In the genomic region with DNA sequence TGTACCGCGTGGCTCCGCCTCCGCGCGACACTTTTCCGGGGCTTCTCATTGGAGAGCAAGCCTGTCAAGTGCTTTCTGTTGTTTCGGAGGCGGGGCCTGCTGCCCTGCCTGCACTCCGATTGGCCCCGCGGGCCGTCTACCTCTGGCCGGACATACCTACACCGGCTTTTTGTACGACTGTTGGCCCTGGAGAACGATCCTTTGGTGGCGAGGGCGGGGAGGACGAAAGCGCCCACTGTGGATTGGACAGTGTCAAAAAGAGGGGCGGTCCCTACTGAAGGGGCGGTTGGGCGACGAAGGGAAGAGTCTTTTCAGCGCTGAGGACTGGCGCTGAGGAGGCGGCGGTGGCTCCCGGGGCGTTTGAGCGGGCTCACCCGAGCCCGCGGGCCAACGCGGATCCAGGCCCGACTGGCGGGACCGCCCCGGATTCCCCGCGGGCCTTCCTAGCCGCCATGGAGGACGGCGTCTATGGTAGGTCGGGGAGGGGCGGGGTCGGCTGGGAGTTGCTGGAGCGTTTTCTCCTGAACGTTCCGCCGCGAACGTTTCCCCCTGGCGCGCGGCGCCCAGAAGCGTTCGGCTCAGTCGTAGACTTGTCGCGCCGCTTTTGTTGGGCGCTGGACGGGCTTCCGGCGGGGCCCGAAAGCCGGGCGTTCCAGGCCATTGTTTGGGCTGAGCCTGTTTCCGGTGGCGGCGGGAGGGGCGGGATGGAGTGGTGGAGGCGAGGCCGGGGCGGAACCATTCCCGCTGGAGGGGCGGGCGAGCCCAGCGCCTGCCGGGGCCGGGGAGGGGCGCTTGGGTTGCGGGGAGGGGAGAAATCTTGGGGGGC, we compare ENCODE assay signal across 1 cellular context.
TF ChIP-seq lines count a peak whose summit lies in the region.

A gene with protein sequence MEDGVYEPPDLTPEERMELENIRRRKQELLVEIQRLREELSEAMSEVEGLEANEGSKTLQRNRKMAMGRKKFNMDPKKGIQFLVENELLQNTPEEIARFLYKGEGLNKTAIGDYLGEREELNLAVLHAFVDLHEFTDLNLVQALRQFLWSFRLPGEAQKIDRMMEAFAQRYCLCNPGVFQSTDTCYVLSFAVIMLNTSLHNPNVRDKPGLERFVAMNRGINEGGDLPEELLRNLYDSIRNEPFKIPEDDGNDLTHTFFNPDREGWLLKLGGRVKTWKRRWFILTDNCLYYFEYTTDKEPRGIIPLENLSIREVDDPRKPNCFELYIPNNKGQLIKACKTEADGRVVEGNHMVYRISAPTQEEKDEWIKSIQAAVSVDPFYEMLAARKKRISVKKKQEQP (plus strand): TSS at position 314 of the 826 bp plus-strand sequence. CDS start 139 bp downstream, at position 453.

TF ChIP-seq in K562, 482 proteins besides CTCF, POLR2A, EP300 and RAD21 (continued from another document and continues in another):
- TF ChIP-seq, protein P1, sequence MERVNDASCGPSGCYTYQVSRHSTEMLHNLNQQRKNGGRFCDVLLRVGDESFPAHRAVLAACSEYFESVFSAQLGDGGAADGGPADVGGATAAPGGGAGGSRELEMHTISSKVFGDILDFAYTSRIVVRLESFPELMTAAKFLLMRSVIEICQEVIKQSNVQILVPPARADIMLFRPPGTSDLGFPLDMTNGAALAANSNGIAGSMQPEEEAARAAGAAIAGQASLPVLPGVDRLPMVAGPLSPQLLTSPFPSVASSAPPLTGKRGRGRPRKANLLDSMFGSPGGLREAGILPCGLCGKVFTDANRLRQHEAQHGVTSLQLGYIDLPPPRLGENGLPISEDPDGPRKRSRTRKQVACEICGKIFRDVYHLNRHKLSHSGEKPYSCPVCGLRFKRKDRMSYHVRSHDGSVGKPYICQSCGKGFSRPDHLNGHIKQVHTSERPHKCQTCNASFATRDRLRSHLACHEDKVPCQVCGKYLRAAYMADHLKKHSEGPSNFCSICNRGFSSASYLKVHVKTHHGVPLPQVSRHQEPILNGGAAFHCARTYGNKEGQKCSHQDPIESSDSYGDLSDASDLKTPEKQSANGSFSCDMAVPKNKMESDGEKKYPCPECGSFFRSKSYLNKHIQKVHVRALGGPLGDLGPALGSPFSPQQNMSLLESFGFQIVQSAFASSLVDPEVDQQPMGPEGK (CRISPR knock-in tag; IDR thresholded peaks at IDR 0.05; ENCODE audit: borderline replicate concordance), result no peak
- TF ChIP-seq ZNF584 (CRISPR knock-in tag; IDR thresholded peaks at IDR 0.05; ENCODE audit: low read depth) (no peak), ZNF79 (CRISPR knock-in tag; IDR thresholded peaks at IDR 0.05; ENCODE audit: low read depth) (no peak), HNRNPUL1 (IDR thresholded peaks at IDR 0.05; ENCODE audit: low read length) (no peak), KDM4B (IDR thresholded peaks at IDR 0.05; ENCODE audit: borderline replicate concordance in 2 of 2, low read depth in 1 of 2) (no peak; a peak in 1 of 4 replicates), SREBF1 (IDR thresholded peaks at IDR 0.05; ENCODE audit: borderline replicate concordance, low read depth, low read length) (no peak), YBX1 (IDR thresholded peaks at IDR 0.05) (no peak), ZNF324 (CRISPR knock-in tag; IDR thresholded peaks at IDR 0.05) (0 out of 2 replicates have a peak, but pooled peaks have one; percentile 21), NBN (IDR thresholded peaks at IDR 0.05; ENCODE audit: low read depth) (no peak), BCL6 (CRISPR knock-in tag; IDR thresholded peaks at IDR 0.05) (no peak), CHCHD3 (CRISPR knock-in tag; IDR thresholded peaks at IDR 0.05) (no peak), OTX1 (CRISPR knock-in tag; IDR thresholded peaks at IDR 0.05) (peak; percentile 81; the same call in 1 of the 2 replicates), DMBX1 (CRISPR knock-in tag; IDR thresholded peaks at IDR 0.05; ENCODE audit: borderline replicate concordance) (peak; percentile 37; the same call in 1 of the 2 replicates), PHTF2 (CRISPR knock-in tag; IDR thresholded peaks at IDR 0.05) (no peak), RBFOX2 (IDR thresholded peaks at IDR 0.05; ENCODE audit: low read depth, low read length) (peak; percentile 98), ZNF175 (CRISPR knock-in tag; IDR thresholded peaks at IDR 0.05; ENCODE audit: low read depth) (no peak), JUN (IDR thresholded peaks at IDR 0.05; ENCODE audit: borderline replicate concordance, low read depth, low read length) (no peak), JUN (CRISPR knock-in tag; IDR thresholded peaks at IDR 0.05; ENCODE audit: borderline replicate concordance) (no peak), EWSR1 (IDR thresholded peaks at IDR 0.05; ENCODE audit: borderline replicate concordance, low read depth, partially characterized antibody) (no peak), KLF13 (tag; IDR thresholded peaks at IDR 0.05; ENCODE audit: borderline replicate concordance, low read depth) (peak; percentile 67; the same call in 1 of the 2 replicates), ZNF696 (CRISPR knock-in tag; conservative IDR thresholded peaks at IDR 0.05) (no peak)
- TF ChIP-seq, protein P2, sequence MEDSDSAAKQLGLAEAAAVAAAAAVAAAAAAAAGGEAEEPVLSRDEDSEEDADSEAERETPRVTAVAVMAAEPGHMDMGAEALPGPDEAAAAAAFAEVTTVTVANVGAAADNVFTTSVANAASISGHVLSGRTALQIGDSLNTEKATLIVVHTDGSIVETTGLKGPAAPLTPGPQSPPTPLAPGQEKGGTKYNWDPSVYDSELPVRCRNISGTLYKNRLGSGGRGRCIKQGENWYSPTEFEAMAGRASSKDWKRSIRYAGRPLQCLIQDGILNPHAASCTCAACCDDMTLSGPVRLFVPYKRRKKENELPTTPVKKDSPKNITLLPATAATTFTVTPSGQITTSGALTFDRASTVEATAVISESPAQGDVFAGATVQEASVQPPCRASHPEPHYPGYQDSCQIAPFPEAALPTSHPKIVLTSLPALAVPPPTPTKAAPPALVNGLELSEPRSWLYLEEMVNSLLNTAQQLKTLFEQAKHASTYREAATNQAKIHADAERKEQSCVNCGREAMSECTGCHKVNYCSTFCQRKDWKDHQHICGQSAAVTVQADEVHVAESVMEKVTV (CRISPR knock-in tag; IDR thresholded peaks at IDR 0.05), result no peak
- TF ChIP-seq, protein P3, sequence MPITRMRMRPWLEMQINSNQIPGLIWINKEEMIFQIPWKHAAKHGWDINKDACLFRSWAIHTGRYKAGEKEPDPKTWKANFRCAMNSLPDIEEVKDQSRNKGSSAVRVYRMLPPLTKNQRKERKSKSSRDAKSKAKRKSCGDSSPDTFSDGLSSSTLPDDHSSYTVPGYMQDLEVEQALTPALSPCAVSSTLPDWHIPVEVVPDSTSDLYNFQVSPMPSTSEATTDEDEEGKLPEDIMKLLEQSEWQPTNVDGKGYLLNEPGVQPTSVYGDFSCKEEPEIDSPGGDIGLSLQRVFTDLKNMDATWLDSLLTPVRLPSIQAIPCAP (CRISPR knock-in tag; IDR thresholded peaks at IDR 0.05; ENCODE audit: borderline replicate concordance), result no peak
- TF ChIP-seq, protein P4, sequence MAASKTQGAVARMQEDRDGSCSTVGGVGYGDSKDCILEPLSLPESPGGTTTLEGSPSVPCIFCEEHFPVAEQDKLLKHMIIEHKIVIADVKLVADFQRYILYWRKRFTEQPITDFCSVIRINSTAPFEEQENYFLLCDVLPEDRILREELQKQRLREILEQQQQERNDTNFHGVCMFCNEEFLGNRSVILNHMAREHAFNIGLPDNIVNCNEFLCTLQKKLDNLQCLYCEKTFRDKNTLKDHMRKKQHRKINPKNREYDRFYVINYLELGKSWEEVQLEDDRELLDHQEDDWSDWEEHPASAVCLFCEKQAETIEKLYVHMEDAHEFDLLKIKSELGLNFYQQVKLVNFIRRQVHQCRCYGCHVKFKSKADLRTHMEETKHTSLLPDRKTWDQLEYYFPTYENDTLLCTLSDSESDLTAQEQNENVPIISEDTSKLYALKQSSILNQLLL (CRISPR knock-in tag; IDR thresholded peaks at IDR 0.05; ENCODE audit: borderline replicate concordance), result no peak
- TF ChIP-seq, protein P5, sequence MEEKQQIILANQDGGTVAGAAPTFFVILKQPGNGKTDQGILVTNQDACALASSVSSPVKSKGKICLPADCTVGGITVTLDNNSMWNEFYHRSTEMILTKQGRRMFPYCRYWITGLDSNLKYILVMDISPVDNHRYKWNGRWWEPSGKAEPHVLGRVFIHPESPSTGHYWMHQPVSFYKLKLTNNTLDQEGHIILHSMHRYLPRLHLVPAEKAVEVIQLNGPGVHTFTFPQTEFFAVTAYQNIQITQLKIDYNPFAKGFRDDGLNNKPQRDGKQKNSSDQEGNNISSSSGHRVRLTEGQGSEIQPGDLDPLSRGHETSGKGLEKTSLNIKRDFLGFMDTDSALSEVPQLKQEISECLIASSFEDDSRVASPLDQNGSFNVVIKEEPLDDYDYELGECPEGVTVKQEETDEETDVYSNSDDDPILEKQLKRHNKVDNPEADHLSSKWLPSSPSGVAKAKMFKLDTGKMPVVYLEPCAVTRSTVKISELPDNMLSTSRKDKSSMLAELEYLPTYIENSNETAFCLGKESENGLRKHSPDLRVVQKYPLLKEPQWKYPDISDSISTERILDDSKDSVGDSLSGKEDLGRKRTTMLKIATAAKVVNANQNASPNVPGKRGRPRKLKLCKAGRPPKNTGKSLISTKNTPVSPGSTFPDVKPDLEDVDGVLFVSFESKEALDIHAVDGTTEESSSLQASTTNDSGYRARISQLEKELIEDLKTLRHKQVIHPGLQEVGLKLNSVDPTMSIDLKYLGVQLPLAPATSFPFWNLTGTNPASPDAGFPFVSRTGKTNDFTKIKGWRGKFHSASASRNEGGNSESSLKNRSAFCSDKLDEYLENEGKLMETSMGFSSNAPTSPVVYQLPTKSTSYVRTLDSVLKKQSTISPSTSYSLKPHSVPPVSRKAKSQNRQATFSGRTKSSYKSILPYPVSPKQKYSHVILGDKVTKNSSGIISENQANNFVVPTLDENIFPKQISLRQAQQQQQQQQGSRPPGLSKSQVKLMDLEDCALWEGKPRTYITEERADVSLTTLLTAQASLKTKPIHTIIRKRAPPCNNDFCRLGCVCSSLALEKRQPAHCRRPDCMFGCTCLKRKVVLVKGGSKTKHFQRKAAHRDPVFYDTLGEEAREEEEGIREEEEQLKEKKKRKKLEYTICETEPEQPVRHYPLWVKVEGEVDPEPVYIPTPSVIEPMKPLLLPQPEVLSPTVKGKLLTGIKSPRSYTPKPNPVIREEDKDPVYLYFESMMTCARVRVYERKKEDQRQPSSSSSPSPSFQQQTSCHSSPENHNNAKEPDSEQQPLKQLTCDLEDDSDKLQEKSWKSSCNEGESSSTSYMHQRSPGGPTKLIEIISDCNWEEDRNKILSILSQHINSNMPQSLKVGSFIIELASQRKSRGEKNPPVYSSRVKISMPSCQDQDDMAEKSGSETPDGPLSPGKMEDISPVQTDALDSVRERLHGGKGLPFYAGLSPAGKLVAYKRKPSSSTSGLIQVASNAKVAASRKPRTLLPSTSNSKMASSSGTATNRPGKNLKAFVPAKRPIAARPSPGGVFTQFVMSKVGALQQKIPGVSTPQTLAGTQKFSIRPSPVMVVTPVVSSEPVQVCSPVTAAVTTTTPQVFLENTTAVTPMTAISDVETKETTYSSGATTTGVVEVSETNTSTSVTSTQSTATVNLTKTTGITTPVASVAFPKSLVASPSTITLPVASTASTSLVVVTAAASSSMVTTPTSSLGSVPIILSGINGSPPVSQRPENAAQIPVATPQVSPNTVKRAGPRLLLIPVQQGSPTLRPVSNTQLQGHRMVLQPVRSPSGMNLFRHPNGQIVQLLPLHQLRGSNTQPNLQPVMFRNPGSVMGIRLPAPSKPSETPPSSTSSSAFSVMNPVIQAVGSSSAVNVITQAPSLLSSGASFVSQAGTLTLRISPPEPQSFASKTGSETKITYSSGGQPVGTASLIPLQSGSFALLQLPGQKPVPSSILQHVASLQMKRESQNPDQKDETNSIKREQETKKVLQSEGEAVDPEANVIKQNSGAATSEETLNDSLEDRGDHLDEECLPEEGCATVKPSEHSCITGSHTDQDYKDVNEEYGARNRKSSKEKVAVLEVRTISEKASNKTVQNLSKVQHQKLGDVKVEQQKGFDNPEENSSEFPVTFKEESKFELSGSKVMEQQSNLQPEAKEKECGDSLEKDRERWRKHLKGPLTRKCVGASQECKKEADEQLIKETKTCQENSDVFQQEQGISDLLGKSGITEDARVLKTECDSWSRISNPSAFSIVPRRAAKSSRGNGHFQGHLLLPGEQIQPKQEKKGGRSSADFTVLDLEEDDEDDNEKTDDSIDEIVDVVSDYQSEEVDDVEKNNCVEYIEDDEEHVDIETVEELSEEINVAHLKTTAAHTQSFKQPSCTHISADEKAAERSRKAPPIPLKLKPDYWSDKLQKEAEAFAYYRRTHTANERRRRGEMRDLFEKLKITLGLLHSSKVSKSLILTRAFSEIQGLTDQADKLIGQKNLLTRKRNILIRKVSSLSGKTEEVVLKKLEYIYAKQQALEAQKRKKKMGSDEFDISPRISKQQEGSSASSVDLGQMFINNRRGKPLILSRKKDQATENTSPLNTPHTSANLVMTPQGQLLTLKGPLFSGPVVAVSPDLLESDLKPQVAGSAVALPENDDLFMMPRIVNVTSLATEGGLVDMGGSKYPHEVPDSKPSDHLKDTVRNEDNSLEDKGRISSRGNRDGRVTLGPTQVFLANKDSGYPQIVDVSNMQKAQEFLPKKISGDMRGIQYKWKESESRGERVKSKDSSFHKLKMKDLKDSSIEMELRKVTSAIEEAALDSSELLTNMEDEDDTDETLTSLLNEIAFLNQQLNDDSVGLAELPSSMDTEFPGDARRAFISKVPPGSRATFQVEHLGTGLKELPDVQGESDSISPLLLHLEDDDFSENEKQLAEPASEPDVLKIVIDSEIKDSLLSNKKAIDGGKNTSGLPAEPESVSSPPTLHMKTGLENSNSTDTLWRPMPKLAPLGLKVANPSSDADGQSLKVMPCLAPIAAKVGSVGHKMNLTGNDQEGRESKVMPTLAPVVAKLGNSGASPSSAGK (IDR thresholded peaks at IDR 0.05), result no peak
- TF ChIP-seq, protein P6, sequence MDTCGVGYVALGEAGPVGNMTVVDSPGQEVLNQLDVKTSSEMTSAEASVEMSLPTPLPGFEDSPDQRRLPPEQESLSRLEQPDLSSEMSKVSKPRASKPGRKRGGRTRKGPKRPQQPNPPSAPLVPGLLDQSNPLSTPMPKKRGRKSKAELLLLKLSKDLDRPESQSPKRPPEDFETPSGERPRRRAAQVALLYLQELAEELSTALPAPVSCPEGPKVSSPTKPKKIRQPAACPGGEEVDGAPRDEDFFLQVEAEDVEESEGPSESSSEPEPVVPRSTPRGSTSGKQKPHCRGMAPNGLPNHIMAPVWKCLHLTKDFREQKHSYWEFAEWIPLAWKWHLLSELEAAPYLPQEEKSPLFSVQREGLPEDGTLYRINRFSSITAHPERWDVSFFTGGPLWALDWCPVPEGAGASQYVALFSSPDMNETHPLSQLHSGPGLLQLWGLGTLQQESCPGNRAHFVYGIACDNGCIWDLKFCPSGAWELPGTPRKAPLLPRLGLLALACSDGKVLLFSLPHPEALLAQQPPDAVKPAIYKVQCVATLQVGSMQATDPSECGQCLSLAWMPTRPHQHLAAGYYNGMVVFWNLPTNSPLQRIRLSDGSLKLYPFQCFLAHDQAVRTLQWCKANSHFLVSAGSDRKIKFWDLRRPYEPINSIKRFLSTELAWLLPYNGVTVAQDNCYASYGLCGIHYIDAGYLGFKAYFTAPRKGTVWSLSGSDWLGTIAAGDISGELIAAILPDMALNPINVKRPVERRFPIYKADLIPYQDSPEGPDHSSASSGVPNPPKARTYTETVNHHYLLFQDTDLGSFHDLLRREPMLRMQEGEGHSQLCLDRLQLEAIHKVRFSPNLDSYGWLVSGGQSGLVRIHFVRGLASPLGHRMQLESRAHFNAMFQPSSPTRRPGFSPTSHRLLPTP (IDR thresholded peaks at IDR 0.05; ENCODE audit: borderline replicate concordance, extremely low read depth, insufficient read length), result no peak
- TF ChIP-seq, protein P7, sequence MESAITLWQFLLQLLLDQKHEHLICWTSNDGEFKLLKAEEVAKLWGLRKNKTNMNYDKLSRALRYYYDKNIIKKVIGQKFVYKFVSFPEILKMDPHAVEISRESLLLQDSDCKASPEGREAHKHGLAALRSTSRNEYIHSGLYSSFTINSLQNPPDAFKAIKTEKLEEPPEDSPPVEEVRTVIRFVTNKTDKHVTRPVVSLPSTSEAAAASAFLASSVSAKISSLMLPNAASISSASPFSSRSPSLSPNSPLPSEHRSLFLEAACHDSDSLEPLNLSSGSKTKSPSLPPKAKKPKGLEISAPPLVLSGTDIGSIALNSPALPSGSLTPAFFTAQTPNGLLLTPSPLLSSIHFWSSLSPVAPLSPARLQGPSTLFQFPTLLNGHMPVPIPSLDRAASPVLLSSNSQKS (CRISPR knock-in tag; IDR thresholded peaks at IDR 0.05), result no peak
